In genomic region chr18:6484659-6485058, GRCh38 we compare ENCODE assay signal across 24 cellular contexts.
"Had no signal": no experiment of that assay in that cellular context is flagged by ENCODE, and none has a peak within 500 bp of the region (broad histone marks: within the 10 kb centered on the region; RNA-seq: fewer than 3 reads in every experiment).

No MANE protein-coding gene starts in this region.

- ATAC-seq: activated T-helper 17 cell treated with anti-CD3 and anti-CD28 coated beads, Interleukin-2, amount 50 U/mL, for 72 hours had no signal

- H3K27ac ChIP-seq: SK-N-MC, VCaP had no signal

- H3K4me3 ChIP-seq: SK-N-MC had no signal

- DNase-seq: activated CD4-positive, alpha-beta memory T cell treated with anti-CD3 and anti-CD28 coated beads for 36 hours; activated CD4-positive, alpha-beta T cell treated with anti-CD3 and anti-CD28 coated beads, Interleukin-2, amount 10 ng/mL, durations not matched to agents 7 days and 5 days; activated CD4-positive, CD25-positive, alpha-beta regulatory T cell; activated CD8-positive, alpha-beta memory T cell treated with anti-CD3 and anti-CD28 coated beads for 24 hours; activated gamma-delta T cell; activated naive CD4-positive, alpha-beta T cell treated with anti-CD3 and anti-CD28 coated beads for 36 hours; activated T-cell treated with anti-CD3 and anti-CD28 coated beads for 4 hours; activated T-cell treated with anti-CD3 and anti-CD28 coated beads, Interleukin-2, amount 50 U/mL, for 48 hours; amygdala; caudate nucleus; MM.1S; NCI-H1105 treated with DMSO at 0.1 percent for 48 hours; NCI-H1436 treated with DMSO at 0.1 percent for 48 hours; NCI-H187; NCI-H2081 treated with DMSO at 0.1 percent for 48 hours; NCI-H2171; NCI-H2227 treated with DMSO at 0.1 percent for 48 hours; NCI-H82; SIG-M5; T-helper 1 cell had no signal

- FAIRE-seq: astrocyte had no signal
